Comparison of ENCODE assay signal across 16 cellular contexts in the genomic region with DNA sequence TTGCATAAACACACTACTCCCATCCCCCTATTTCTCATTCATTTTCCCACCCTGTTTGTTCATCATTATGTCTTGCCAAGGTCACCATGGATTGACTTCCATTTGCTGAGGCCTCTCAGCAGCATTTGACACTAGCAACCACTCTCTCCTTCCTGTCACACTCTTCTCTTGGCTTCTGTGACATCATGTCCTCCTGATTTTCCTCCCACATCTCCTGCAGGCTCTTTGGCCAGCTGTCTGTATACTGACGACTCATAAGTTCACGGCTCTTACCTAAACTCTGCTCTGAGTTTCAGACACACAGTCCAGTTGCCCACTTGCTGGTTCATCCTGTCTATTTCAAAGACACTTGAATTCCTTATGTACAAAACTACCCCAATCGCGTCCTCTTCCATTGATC.
DNase-seq lines count a peak whose midpoint lies in the region; ATAC-seq and TF ChIP-seq lines count a peak whose summit lies in the region.
"Had no signal": no experiment of that assay in that cellular context is flagged by ENCODE, and none has a peak within 500 bp of the region (broad histone marks: within the 10 kb centered on the region; RNA-seq: fewer than 3 reads in every experiment).

No MANE protein-coding gene starts in this region.

- TF ChIP-seq POLR2A in IMR-90 (IDR thresholded peaks at IDR 0.05; ENCODE audit: low read depth, low read length) = no peak
- no peak for TF ChIP-seq POLR2A in prostate gland (IDR thresholded peaks at IDR 0.05)

- H2BK20ac ChIP-seq in IMR-90 (ENCODE audit: low read depth, low read length) = no peak overlapping the region; the same call in 1 of the 2 replicates

- H3K27ac ChIP-seq in IMR-90 (ENCODE audit: insufficient read depth, low read length) = no peak overlapping the region; the same call in 1 of the 2 replicates
- H3K27ac ChIP-seq in brain microvascular endothelial cell = no peak overlapping the region
- H3K27ac ChIP-seq in prostate gland = no peak overlapping the region
- no peak overlapping the region for H3K27ac ChIP-seq in right cardiac atrium (ENCODE audit: low read length)
- H3K27ac ChIP-seq: KMS-11, right atrium auricular region had no signal

- TF ChIP-seq RAD21 in IMR-90 (IDR thresholded peaks at IDR 0.05; ENCODE audit: low read length) = no peak

- H4K20me1 ChIP-seq in IMR-90 (ENCODE audit: insufficient read depth, low read length) = no peaks in the 10 kb centered on the region

- dilution Hi-C loops in IMR-90 (cut with HindIII; ENCODE audit: low sequenced_read_pairs, unreplicated experiment) = no loop called here

- ATAC-seq in IMR-90 (ENCODE audit: low read depth) = peak; percentile 73
- ATAC-seq in right cardiac atrium = no peak
- ATAC-seq: left cardiac atrium; stimulated activated naive CD8-positive, alpha-beta T cell treated with anti-CD3 and anti-CD28 coated beads, Interleukin-15, Interleukin-2, amounts not matched to agents 100 U/mL and 50 U/mL, for 24 hours had no signal

- H3K4me2 ChIP-seq in IMR-90 (ENCODE audit: low read depth, low read length) = no peak overlapping the region
- H3K4me2 ChIP-seq: KMS-11 had no signal

- H4K8ac ChIP-seq in IMR-90 (ENCODE audit: low read depth in 2 of 2, low read length in 2 of 2) = peak overlapping the region in 1 of 2 experiments; percentile 11; a peak in 1 of 4 replicates

- H2BK120ac ChIP-seq in IMR-90 (ENCODE audit: low read depth, low read length) = peak overlapping the region; percentile 24; the same call in 1 of the 2 replicates

- intact Hi-C loops in IMR-90 (cut with micrococcal nuclease) = no loop called here
- intact Hi-C loops in prostate gland (cut with DNase I) = no loop called here
- intact Hi-C loops in right cardiac atrium (cut with DNase I) = no loop called here

- in situ Hi-C loops in IMR-90 (cut with MboI; ENCODE audit: low sequenced_read_pairs) = no loop called here
- in situ Hi-C loops in brain microvascular endothelial cell (cut with HindIII; ENCODE audit: low pct_ligation_motif_present, low sequenced_read_pairs) = no loop called here

- peak overlapping the region; percentile 14; the same call in 1 of the 2 replicates for H3K14ac ChIP-seq in IMR-90 (replicated peaks; ENCODE audit: low read depth, low read length)

- peak overlapping the region; percentile 15 for H2AFZ ChIP-seq in IMR-90 (replicated peaks; ENCODE audit: low read length, poor library complexity)

- no TSS peak for BruUV-seq in IMR-90 (replicated peaks; lab: Mats Ljungman, UMichigan)

- H3K4me3 ChIP-seq in IMR-90 (ENCODE audit: insufficient read depth, low read depth, low read length) (no peak overlapping the region), brain microvascular endothelial cell (ENCODE audit: low read depth, low read length) (no peak overlapping the region), prostate gland (no peak overlapping the region), right cardiac atrium (ENCODE audit: low read length) (no peak overlapping the region)
- H3K4me3 ChIP-seq: right atrium auricular region had no signal

- peaks cover 5% of the 10 kb centered on the region for H3K9me1 ChIP-seq in IMR-90 (ENCODE audit: insufficient read depth, low read length)

- TF ChIP-seq CTCF in IMR-90 (conservative IDR thresholded peaks at IDR 0.05; ENCODE audit: low read depth, low read length) = no peak
- TF ChIP-seq CTCF in brain microvascular endothelial cell (IDR thresholded peaks at IDR 0.05; ENCODE audit: low read depth, low read length, missing control alignments) = no peak
- no peak for TF ChIP-seq CTCF in prostate gland (IDR thresholded peaks at IDR 0.05)

- H3K18ac ChIP-seq in IMR-90 (ENCODE audit: low read depth, low read length) = peak overlapping the region; percentile 36; the same call in 1 of the 2 replicates

- H4K5ac ChIP-seq in IMR-90 (ENCODE audit: low read depth, low read length) = no peak overlapping the region; the same call in 1 of the 2 replicates

- H2AK9ac ChIP-seq in IMR-90 (replicated peaks; ENCODE audit: low read depth, low read length, poor library complexity) = no peak overlapping the region

- WGBS in IMR-90 (ENCODE audit: extremely low coverage in 2 of 2, insufficient read length in 1 of 2), 2 experiments = 55% methylated on average over 4 of the region's 4 CpGs; no CpG with 5 or more reads in 1 of the 2 experiments
- WGBS in prostate gland = 88% methylated on average over 4 of the region's 4 CpGs
- WGBS in right cardiac atrium = 83% methylated on average over 4 of the region's 4 CpGs

- H3K4ac ChIP-seq in IMR-90 (ENCODE audit: low read depth, low read length) = peak overlapping the region; percentile 44

- H3K36me3 ChIP-seq in IMR-90 (ENCODE audit: control insufficient read depth, insufficient read depth, low read length) (no peaks in the 10 kb centered on the region), brain microvascular endothelial cell (replicated peaks) (no peaks in the 10 kb centered on the region), prostate gland (no peaks in the 10 kb centered on the region)
- H3K36me3 ChIP-seq: right atrium auricular region had no signal

- no peak overlapping the region for H2BK5ac ChIP-seq in IMR-90 (ENCODE audit: low read depth, low read length, poor library complexity, severe bottlenecking)

- no peak overlapping the region for H3K56ac ChIP-seq in IMR-90 (ENCODE audit: extremely low read depth, insufficient read depth, low read length)

- H2AK5ac ChIP-seq in IMR-90 (ENCODE audit: low read depth, low read length) = no peak overlapping the region

- 0 out of 2 replicates have a peak overlapping the region, but pooled peaks have one; percentile 3 for H4K91ac ChIP-seq in IMR-90 (ENCODE audit: insufficient read depth, low read depth, low read length)

- POLR2A ChIA-PET in IMR-90 (lab: Charles Lee; ENCODE audit: unreplicated experiment) = no interaction called here

- peak overlapping the region; percentile 8; the same call in 1 of the 2 replicates for H3K23ac ChIP-seq in IMR-90 (ENCODE audit: low read depth, low read length)

- no peak overlapping the region for H3K9ac ChIP-seq in IMR-90 (ENCODE audit: low read depth, low read length)
- H3K9ac ChIP-seq: KMS-11 had no signal

- 0 out of 3 replicates have a peak overlapping the region, but pooled peaks have one; percentile 9 for H2BK15ac ChIP-seq in IMR-90 (ENCODE audit: low read depth, low read length)

- DNase-seq in AG08396 (ENCODE audit: low spot score) (peak; percentile 45), IMR-90 (peak; percentile 86), brain microvascular endothelial cell (peak; percentile 36), glomerular visceral epithelial cell (ENCODE audit: extremely low spot score) (peak; percentile 39), prostate gland (ENCODE audit: low spot score) (no peak), HUDEP-2 (lab: John Stamatoyannopoulos, UW; ENCODE audit: unreplicated experiment in 76 of 76) (no peak), right cardiac atrium (no peak)
- no peak for DNase-seq in activated CD8-positive, alpha-beta memory T cell treated with anti-CD3 and anti-CD28 coated beads, Interleukin-2, amount 50 U/mL, for 4 hours
- DNase-seq: effector CD4-positive, alpha-beta T cell; HFFc6; left cardiac atrium; midbrain; NCI-H1105 treated with DMSO at 0.1 percent for 48 hours; stimulated activated naive CD8-positive, alpha-beta T cell treated with anti-CD3 and anti-CD28 coated beads, Interleukin-15, Interleukin-2, amounts not matched to agents 100 U/mL and 50 U/mL, for 24 hours had no signal

- H3K27me3 ChIP-seq in IMR-90 (ENCODE audit: control insufficient read depth, insufficient read depth, low read length) (0 out of 2 replicates have a peak, but pooled peaks cover 1% of the 10 kb centered on the region), brain microvascular endothelial cell (replicated peaks) (no peaks in the 10 kb centered on the region), prostate gland (replicated peaks; ENCODE audit: insufficient read depth) (no peaks in the 10 kb centered on the region), right cardiac atrium (ENCODE audit: control insufficient read depth, insufficient read depth) (no peaks in the 10 kb centered on the region)
- H3K27me3 ChIP-seq: right atrium auricular region had no signal

- peaks cover 0 to 4% of the 10 kb centered on the region in 2 experiments; a peak in 1 of 4 replicates for H3K79me1 ChIP-seq in IMR-90 (ENCODE audit: low read depth in 1 of 2, low read length in 2 of 2)

- CTCF ChIA-PET in IMR-90 (lab: Yijun Ruan, JAX) = no interaction called here

- H3K4me1 ChIP-seq in IMR-90 (ENCODE audit: control insufficient read depth, insufficient read depth, low read length) (peaks cover 3% of the 10 kb centered on the region), prostate gland (replicated peaks) (no peaks in the 10 kb centered on the region), right cardiac atrium (ENCODE audit: control insufficient read depth, insufficient read depth, low read length) (no peaks in the 10 kb centered on the region)
- H3K4me1 ChIP-seq: right atrium auricular region had no signal

- H3K9me3 ChIP-seq in IMR-90 (ENCODE audit: control insufficient read depth, insufficient read depth, low read length) (no peaks in the 10 kb centered on the region; the same call in 1 of the 2 replicates), prostate gland (no peaks in the 10 kb centered on the region), right cardiac atrium (ENCODE audit: control insufficient read depth, low read length) (no peaks in the 10 kb centered on the region)
- H3K9me3 ChIP-seq: right atrium auricular region had no signal

TF ChIP-seq in IMR-90, 13 proteins besides CTCF, POLR2A, EP300 and RAD21 (continues in another document):
- TF ChIP-seq FOS (IDR thresholded peaks at IDR 0.05; ENCODE audit: low read depth, low read length) = no peak
- TF ChIP-seq, protein P1, sequence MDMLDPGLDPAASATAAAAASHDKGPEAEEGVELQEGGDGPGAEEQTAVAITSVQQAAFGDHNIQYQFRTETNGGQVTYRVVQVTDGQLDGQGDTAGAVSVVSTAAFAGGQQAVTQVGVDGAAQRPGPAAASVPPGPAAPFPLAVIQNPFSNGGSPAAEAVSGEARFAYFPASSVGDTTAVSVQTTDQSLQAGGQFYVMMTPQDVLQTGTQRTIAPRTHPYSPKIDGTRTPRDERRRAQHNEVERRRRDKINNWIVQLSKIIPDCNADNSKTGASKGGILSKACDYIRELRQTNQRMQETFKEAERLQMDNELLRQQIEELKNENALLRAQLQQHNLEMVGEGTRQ (IDR thresholded peaks at IDR 0.05; ENCODE audit: low read depth, low read length) = no peak
- TF ChIP-seq, protein P2, sequence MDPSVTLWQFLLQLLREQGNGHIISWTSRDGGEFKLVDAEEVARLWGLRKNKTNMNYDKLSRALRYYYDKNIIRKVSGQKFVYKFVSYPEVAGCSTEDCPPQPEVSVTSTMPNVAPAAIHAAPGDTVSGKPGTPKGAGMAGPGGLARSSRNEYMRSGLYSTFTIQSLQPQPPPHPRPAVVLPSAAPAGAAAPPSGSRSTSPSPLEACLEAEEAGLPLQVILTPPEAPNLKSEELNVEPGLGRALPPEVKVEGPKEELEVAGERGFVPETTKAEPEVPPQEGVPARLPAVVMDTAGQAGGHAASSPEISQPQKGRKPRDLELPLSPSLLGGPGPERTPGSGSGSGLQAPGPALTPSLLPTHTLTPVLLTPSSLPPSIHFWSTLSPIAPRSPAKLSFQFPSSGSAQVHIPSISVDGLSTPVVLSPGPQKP (IDR thresholded peaks at IDR 0.05; ENCODE audit: borderline replicate concordance, low read depth, low read length) = no peak
- no peak for TF ChIP-seq MXI1 (IDR thresholded peaks at IDR 0.05; ENCODE audit: borderline replicate concordance, low read depth, low read length)
- no peak for TF ChIP-seq CEBPB (IDR thresholded peaks at IDR 0.05; ENCODE audit: low read depth, low read length)

Comparison
In these comparisons a context has a peak if more than half of its experiments do, and no peak if none do; other contexts are left out.
1. DNase-seq: peak in AG08396 (single experiment), IMR-90 (single experiment), brain microvascular endothelial cell (single experiment) and glomerular visceral epithelial cell (single experiment); none in prostate gland (single experiment), activated CD8-positive, alpha-beta memory T cell treated with anti-CD3 and anti-CD28 coated beads, Interleukin-2, amount 50 U/mL, for 4 hours (single experiment), HUDEP-2 (0 of 76) and right cardiac atrium (0 of 3).